ENCODE assay signal across 14 cellular contexts in genomic region chr6:44966449-44967091, GRCh38.
DNase-seq lines count a peak whose midpoint lies in the region; ATAC-seq and FAIRE-seq lines count a peak whose summit lies in the region.
"Had no signal": no experiment of that assay in that cellular context is flagged by ENCODE, and none has a peak within 500 bp of the region (broad histone marks: within the 10 kb centered on the region; RNA-seq: fewer than 3 reads in every experiment).

No MANE protein-coding gene starts in this region.

- H3K9me3 ChIP-seq in adipocyte (ENCODE audit: control insufficient read depth, low read length), result no peaks in the 10 kb centered on the region
- H3K9me3 ChIP-seq: body of pancreas, heart left ventricle, tibial artery had no signal

- peak; percentile 89 for FAIRE-seq in islet of Langerhans (lab: Jason Lieb, UNC)

- H3K36me3 ChIP-seq in adipocyte (ENCODE audit: control insufficient read depth, insufficient read depth, low read length, severe bottlenecking), result no peaks in the 10 kb centered on the region
- H3K36me3 ChIP-seq: heart left ventricle, tibial artery had no signal

- H3K4me3 ChIP-seq in adipocyte (ENCODE audit: low read length), result no peak overlapping the region
- H3K4me3 ChIP-seq: body of pancreas, heart left ventricle, tibial artery had no signal

- peaks cover 36% of the 10 kb centered on the region for H3K4me1 ChIP-seq in adipocyte (ENCODE audit: control insufficient read depth, insufficient read depth, low read length)
- H3K4me1 ChIP-seq: body of pancreas, tibial artery had no signal

- no peaks in the 10 kb centered on the region for H3K27me3 ChIP-seq in adipocyte (replicated peaks; ENCODE audit: control insufficient read depth, insufficient read depth, low read length)
- H3K27me3 ChIP-seq: body of pancreas, heart left ventricle, tibial artery had no signal

- DNase-seq in AG20443 (ENCODE audit: low spot score) (peak; percentile 22), HS-5 (ENCODE audit: low read depth) (peak; percentile 70), adipocyte (ENCODE audit: low read depth) (peak; percentile 56)
- DNase-seq: activated CD4-positive, alpha-beta T cell treated with anti-CD3 and anti-CD28 coated beads for 48 hours; body of pancreas; heart left ventricle; nephron progenitor cell; stimulated activated CD4-positive, alpha-beta T cell treated with anti-CD3 and anti-CD28 coated beads, Interleukin-4, amount 100 ng/mL, for 24 hours; tibial artery had no signal

- H3K9ac ChIP-seq in adipocyte (ENCODE audit: low read length), result no peak overlapping the region

- no peak for ATAC-seq in HG03342 (IDR thresholded peaks at IDR 0.05; ENCODE audit: unreplicated experiment)
- no peak for ATAC-seq in GM21381 (IDR thresholded peaks at IDR 0.05; ENCODE audit: unreplicated experiment)
- no peak for ATAC-seq in GM18909 (IDR thresholded peaks at IDR 0.05; ENCODE audit: poor library complexity, unreplicated experiment)
- no peak for ATAC-seq in HG03469 (IDR thresholded peaks at IDR 0.05; ENCODE audit: unreplicated experiment)
- ATAC-seq: body of pancreas had no signal
